In genomic region chr9:123544007-123544827, GRCh38 we compare ENCODE assay signal across 9 cellular contexts.
DNase-seq lines count a peak whose midpoint lies in the region; ATAC-seq and TF ChIP-seq lines count a peak whose summit lies in the region.
"Had no signal": no experiment of that assay in that cellular context is flagged by ENCODE, and none has a peak within 500 bp of the region (broad histone marks: within the 10 kb centered on the region; RNA-seq: fewer than 3 reads in every experiment).

No MANE protein-coding gene starts in this region.

- H3K4me1 ChIP-seq in heart right ventricle (peaks cover 0 to 10% (median 4%) of the 10 kb centered on the region in 9 donors), testis (peaks cover 8% of the 10 kb centered on the region)

- peaks cover 3% of the 10 kb centered on the region for H3K4me1 Mint-ChIP-seq in activated CD4-positive, alpha-beta T cell treated with anti-CD3 and anti-CD28 coated beads, Interleukin-2, amount 10 ng/mL, durations not matched to agents 7 days and 5 days
- H3K4me1 Mint-ChIP-seq: central memory CD8-positive, alpha-beta T cell had no signal

- TF ChIP-seq CTCF in heart right ventricle (IDR thresholded peaks at IDR 0.05) = peak; percentile 58 to 92 (median 80)
- peak; percentile 79 to 84 (median 84) for TF ChIP-seq CTCF in testis (IDR thresholded peaks at IDR 0.05)

- H3K4me3 ChIP-seq in heart right ventricle (no peak overlapping the region), testis (no peak overlapping the region)

- H3K4me3 Mint-ChIP-seq in activated CD4-positive, alpha-beta T cell treated with anti-CD3 and anti-CD28 coated beads, Interleukin-2, amount 10 ng/mL, durations not matched to agents 7 days and 5 days = no peak overlapping the region
- H3K4me3 Mint-ChIP-seq: central memory CD8-positive, alpha-beta T cell had no signal

- POLR2A ChIA-PET in activated CD4-positive, alpha-beta T cell treated with anti-CD3 and anti-CD28 coated beads, Interleukin-2, amount 10 ng/mL, durations not matched to agents 7 days and 5 days (lab: Charles Lee) = no interaction called here

- H3K36me3 ChIP-seq in heart right ventricle (no peaks in the 10 kb centered on the region), testis (ENCODE audit: low read depth, missing control alignments) (no peaks in the 10 kb centered on the region)

- TF ChIP-seq POLR2A in testis (IDR thresholded peaks at IDR 0.05) = no peak

- ATAC-seq in Right ventricle myocardium inferior (peak; percentile 54), heart right ventricle (no peak), GM18511 (IDR thresholded peaks at IDR 0.05; ENCODE audit: unreplicated experiment) (no peak), HG03280 (IDR thresholded peaks at IDR 0.05; ENCODE audit: unreplicated experiment) (no peak)

- H3K9me3 Mint-ChIP-seq in activated CD4-positive, alpha-beta T cell treated with anti-CD3 and anti-CD28 coated beads, Interleukin-2, amount 10 ng/mL, durations not matched to agents 7 days and 5 days = no peaks in the 10 kb centered on the region
- H3K9me3 Mint-ChIP-seq: central memory CD8-positive, alpha-beta T cell had no signal

- no peaks in the 10 kb centered on the region for H3K9me3 ChIP-seq in heart right ventricle
- H3K9me3 ChIP-seq in testis = no peaks in the 10 kb centered on the region

- H3K27ac ChIP-seq in heart right ventricle (no peak overlapping the region), testis (no peak overlapping the region)

- CTCF ChIA-PET in activated CD4-positive, alpha-beta T cell treated with anti-CD3 and anti-CD28 coated beads, Interleukin-2, amount 10 ng/mL, durations not matched to agents 7 days and 5 days (lab: Charles Lee) = interaction anchor here (1.3 to 3.7 kb wide), 2 partner anchors 20 to 496 kb away, joined by 3 to 16 read pairs; no protein-coding TSS in a partner anchor

- H3K27me3 ChIP-seq in heart right ventricle (no peaks in the 10 kb centered on the region), testis (no peaks in the 10 kb centered on the region)

- DNase-seq in Right ventricle myocardium inferior (ENCODE audit: missing footprints) = no peak
- DNase-seq in cardiac septum (ENCODE audit: low spot score) = no peak
- DNase-seq in NCI-H1105 (lab: John Stamatoyannopoulos, UW) = peak; percentile 15
- peak; percentile 42 for DNase-seq in activated CD4-positive, alpha-beta T cell treated with anti-CD3 and anti-CD28 coated beads, Interleukin-2, amount 10 ng/mL, durations not matched to agents 7 days and 5 days
- no peak for DNase-seq in heart right ventricle
- DNase-seq in testis = peak; percentile 33

- no peaks in the 10 kb centered on the region for H3K36me3 Mint-ChIP-seq in activated CD4-positive, alpha-beta T cell treated with anti-CD3 and anti-CD28 coated beads, Interleukin-2, amount 10 ng/mL, durations not matched to agents 7 days and 5 days (ENCODE audit: low read depth)

- WGBS in heart right ventricle, 2 donors = 66 to 67% methylated on average over 3 of the region's 3 CpGs
- WGBS in testis, 2 donors = 71 to 73% methylated on average over 3 of the region's 3 CpGs

- no peak overlapping the region for H3K27ac Mint-ChIP-seq in activated CD4-positive, alpha-beta T cell treated with anti-CD3 and anti-CD28 coated beads, Interleukin-2, amount 10 ng/mL, durations not matched to agents 7 days and 5 days

- H3K27me3 Mint-ChIP-seq in activated CD4-positive, alpha-beta T cell treated with anti-CD3 and anti-CD28 coated beads, Interleukin-2, amount 10 ng/mL, durations not matched to agents 7 days and 5 days = no peaks in the 10 kb centered on the region
- H3K27me3 Mint-ChIP-seq: central memory CD8-positive, alpha-beta T cell had no signal

- intact Hi-C loops in Right ventricle myocardium inferior (cut with DNase I) = loop anchor here (2.0 to 5.0 kb wide), 2 partner anchors 142 to 497 kb away; no protein-coding TSS in a partner anchor
- intact Hi-C loops in cardiac septum (cut with DNase I) = no loop called here
- intact Hi-C loops in heart right ventricle (cut with DNase I) = loop anchor here in 9 of 10 donors (1.0 to 10.0 kb wide), 4 partner anchors 497 to 501 kb away; no protein-coding TSS in a partner anchor
- intact Hi-C loops in testis (cut with DNase I; ENCODE audit: low total_unique reads) = loop anchor here (5.0 kb wide), 1 partner anchor 498 kb away; no protein-coding TSS in a partner anchor

Comparison
In these comparisons a context has a peak if more than half of its experiments do, and no peak if none do; other contexts are left out.
1. DNase-seq: peak in NCI-H1105 (single experiment), activated CD4-positive, alpha-beta T cell treated with anti-CD3 and anti-CD28 coated beads, Interleukin-2, amount 10 ng/mL, durations not matched to agents 7 days and 5 days (single experiment) and testis (single experiment); none in Right ventricle myocardium inferior (single experiment), cardiac septum (single experiment) and heart right ventricle (0 of 2).